8 cellular contexts compared by ENCODE assay signal in the genomic region with DNA sequence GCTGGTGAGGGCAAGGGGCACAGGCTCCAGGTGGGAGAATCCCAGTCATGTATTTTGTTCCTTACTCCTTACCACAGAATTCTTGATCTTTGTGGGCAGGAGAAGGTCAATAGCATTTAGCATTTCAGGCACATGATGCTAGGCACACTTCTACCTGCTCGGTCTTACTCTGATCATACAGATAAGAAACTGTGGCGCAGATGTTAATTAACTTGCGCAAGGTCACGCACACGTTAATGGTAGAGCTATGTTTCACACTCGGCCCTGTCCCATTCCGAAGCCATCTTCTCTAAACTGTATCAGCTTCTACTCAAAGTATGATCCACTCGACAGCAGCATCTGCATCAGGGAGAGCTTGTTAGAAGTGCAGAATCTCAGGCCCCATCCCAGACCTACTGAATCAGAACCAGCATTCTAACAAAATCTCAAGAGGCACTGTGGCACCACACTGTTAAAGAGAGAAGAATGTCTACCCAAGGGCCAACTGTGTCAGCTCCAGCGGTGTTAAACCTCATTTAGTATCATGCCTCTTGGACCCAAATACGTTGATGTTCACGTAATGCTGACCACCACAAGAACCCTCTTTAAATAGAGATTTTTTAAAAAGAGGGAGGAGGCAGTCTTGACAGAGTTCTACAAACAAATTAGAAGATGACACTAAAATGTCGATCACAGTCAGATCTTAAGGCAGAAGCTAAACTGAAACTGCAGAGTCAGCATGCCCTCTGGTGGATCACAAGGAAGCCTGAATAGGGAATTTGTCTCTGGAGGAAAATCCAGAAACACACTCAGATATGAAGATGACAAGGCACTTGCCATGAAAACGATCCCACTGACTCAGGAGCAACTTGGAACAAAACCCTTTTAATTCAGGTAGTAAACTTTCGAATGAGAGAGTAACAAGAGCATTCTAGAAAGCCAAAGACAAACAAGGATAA. TPM values are rescaled to one million over a fixed set of nuclear protein-coding genes. Genes with fewer than 3 reads are reported as not detected.
A peak's percentile ranks its signal among the peaks of the same experiment; 100 is the strongest.
DNase-seq lines count a peak whose midpoint lies in the region; ATAC-seq and TF ChIP-seq lines count a peak whose summit lies in the region.

No MANE protein-coding gene starts in this region.

- H3K27ac ChIP-seq in 22Rv1 = no peak overlapping the region

- H3K4me3 Mint-ChIP-seq in brain = peak overlapping the region in 1 of 5 experiments; percentile 64
- no peak overlapping the region for H3K4me3 Mint-ChIP-seq in activated CD4-positive, alpha-beta T cell treated with anti-CD3 and anti-CD28 coated beads, Interleukin-2, amount 10 ng/mL, durations not matched to agents 24 days and 14 days

- no peaks in the 10 kb centered on the region for H3K36me3 Mint-ChIP-seq in brain
- no peaks in the 10 kb centered on the region for H3K36me3 Mint-ChIP-seq in activated CD4-positive, alpha-beta T cell treated with anti-CD3 and anti-CD28 coated beads, Interleukin-2, amount 10 ng/mL, durations not matched to agents 24 days and 14 days (ENCODE audit: low read depth)

- peak; percentile 64 for DNase-seq in HuH-7 (ENCODE audit: low spot score)
- no peak for DNase-seq in left lobe of liver (ENCODE audit: low spot score)
- DNase-seq in activated CD4-positive, alpha-beta T cell treated with anti-CD3 and anti-CD28 coated beads, Interleukin-2, amount 10 ng/mL, durations not matched to agents 24 days and 14 days = no peak
- no peak for DNase-seq in NCI-H1436 (lab: John Stamatoyannopoulos, UW)

- peaks cover 8% of the 10 kb centered on the region for H3K27me3 Mint-ChIP-seq in brain
- H3K27me3 Mint-ChIP-seq in activated CD4-positive, alpha-beta T cell treated with anti-CD3 and anti-CD28 coated beads, Interleukin-2, amount 10 ng/mL, durations not matched to agents 24 days and 14 days = peaks cover 10% of the 10 kb centered on the region

- ATAC-seq in left lobe of liver = peak; percentile 90
- ATAC-seq in HG02840 (IDR thresholded peaks at IDR 0.05; ENCODE audit: low FRiP score, unreplicated experiment) = no peak
- no peak for ATAC-seq in GM21515 (IDR thresholded peaks at IDR 0.05; ENCODE audit: unreplicated experiment)

- H3K27ac Mint-ChIP-seq in brain = no peak overlapping the region
- no peak overlapping the region for H3K27ac Mint-ChIP-seq in activated CD4-positive, alpha-beta T cell treated with anti-CD3 and anti-CD28 coated beads, Interleukin-2, amount 10 ng/mL, durations not matched to agents 24 days and 14 days

- peaks cover 0 to 3% (median 0%) of the 10 kb centered on the region in 5 experiments for H3K9me3 Mint-ChIP-seq in brain
- no peaks in the 10 kb centered on the region for H3K9me3 Mint-ChIP-seq in activated CD4-positive, alpha-beta T cell treated with anti-CD3 and anti-CD28 coated beads, Interleukin-2, amount 10 ng/mL, durations not matched to agents 24 days and 14 days

- TF ChIP-seq CTCF in 22Rv1 (IDR thresholded peaks at IDR 0.05) = peak; percentile 67
- peak; percentile 72 to 74 for TF ChIP-seq CTCF in brain (conservative IDR thresholded peaks at IDR 0.05)

- H3K4me1 Mint-ChIP-seq in brain = peaks cover 8% of the 10 kb centered on the region
- H3K4me1 Mint-ChIP-seq in activated CD4-positive, alpha-beta T cell treated with anti-CD3 and anti-CD28 coated beads, Interleukin-2, amount 10 ng/mL, durations not matched to agents 24 days and 14 days = no peaks in the 10 kb centered on the region

- intact Hi-C loops in activated CD4-positive, alpha-beta T cell treated with anti-CD3 and anti-CD28 coated beads, Interleukin-2, amount 10 ng/mL, durations not matched to agents 24 days and 14 days (cut with micrococcal nuclease) = no loop called here

RNA-seq across cellular contexts. Expression of gene STXBP6, which starts 7.3 kb away (rescaled TPM):
- polyA plus RNA-seq in brain (ENCODE audit: insufficient read depth, low read depth, low replicate concordance) = 5.4 TPM
- 0.98 TPM for total RNA-seq in left lobe of liver
- not detected in 2 replicates for total RNA-seq in activated CD4-positive, alpha-beta T cell treated with anti-CD3 and anti-CD28 coated beads, Interleukin-2, amount 10 ng/mL, durations not matched to agents 24 days and 14 days
